ENCODE assay signal across 10 cellular contexts in genomic region chr10:50788951-50789904, GRCh38. TPM values are rescaled to one million over a fixed set of nuclear protein-coding genes. Genes with fewer than 3 reads are reported as not detected.
DNase-seq lines count a peak whose midpoint lies in the region; ATAC-seq, FAIRE-seq and TF ChIP-seq lines count a peak whose summit lies in the region.
"Had no signal": no experiment of that assay in that cellular context is flagged by ENCODE, and none has a peak within 500 bp of the region (broad histone marks: within the 10 kb centered on the region; RNA-seq: fewer than 3 reads in every experiment).

No MANE protein-coding gene starts in this region.

- no peak overlapping the region for H3K27ac ChIP-seq in pancreas
- H3K27ac ChIP-seq: thoracic aorta had no signal

- TF ChIP-seq CTCF in GM12864 (IDR thresholded peaks at IDR 0.05; ENCODE audit: low read depth, low read length, missing control alignments) (peak; percentile 36), LNCaP clone FGC (IDR thresholded peaks at IDR 0.05; ENCODE audit: control insufficient read depth, extremely low read depth, insufficient read depth) (peak; percentile 82), pancreas (IDR thresholded peaks at IDR 0.05) (peak; percentile 10 to 52 (median 51))

- ATAC-seq in pancreas (peak; percentile 91 to 100 (median 99)), GM19455 (IDR thresholded peaks at IDR 0.05; ENCODE audit: unreplicated experiment) (no peak), GM21529 (IDR thresholded peaks at IDR 0.05; ENCODE audit: unreplicated experiment) (no peak)

- WGBS in pancreas, 2 donors = 4 to 8% methylated on average over 1 of the region's 1 CpG

- DNase-seq in GM12864 (ENCODE audit: low read depth) = no peak
- peak; percentile 19 for DNase-seq in LNCaP clone FGC (ENCODE audit: low read depth)
- DNase-seq in dermis blood vessel endothelial cell = peak; percentile 64
- peak in 1 of 6 donors; percentile 12 for DNase-seq in pancreas
- DNase-seq in UCSD-AML1 (lab: John Stamatoyannopoulos, UW; ENCODE audit: unreplicated experiment) = no peak
- no peak for DNase-seq in islet precursor cell
- DNase-seq: foreskin melanocyte had no signal

- H3K36me3 ChIP-seq in pancreas = no peaks in the 10 kb centered on the region
- H3K36me3 ChIP-seq: thoracic aorta had no signal

- H3K9me3 ChIP-seq in pancreas = no peaks in the 10 kb centered on the region
- H3K9me3 ChIP-seq: thoracic aorta had no signal

- peaks cover 0 to 4% (median 0%) of the 10 kb centered on the region in 3 donors for H3K4me1 ChIP-seq in pancreas

- FAIRE-seq in pancreas (lab: Jason Lieb, UNC) = no peak

- intact Hi-C loops in pancreas (cut with DNase I) = no loop called here

- H3K4me3 ChIP-seq in GM12864 (ENCODE audit: low read depth, low read length) (no peak overlapping the region), LNCaP clone FGC (ENCODE audit: low read depth, low read length) (no peak overlapping the region), pancreas (no peak overlapping the region)
- H3K4me3 ChIP-seq: thoracic aorta had no signal

- H3K27me3 ChIP-seq in pancreas = no peaks in the 10 kb centered on the region

RNA-seq across cellular contexts. Expression of gene ASAH2B, which starts 49.5 kb away (rescaled TPM):
- total RNA-seq in dermis blood vessel endothelial cell = 1.4 and 2.2 TPM in 2 replicates
- total RNA-seq in pancreas = 1 to 10 TPM; 1.4 to 3.0 (median 2.2) TPM
- 1 to 10 TPM; 1.5 to 3.9 TPM for polyA plus RNA-seq in pancreas

Comparison
In these comparisons a context has a peak if more than half of its experiments do, and no peak if none do; other contexts are left out.
1. DNase-seq: peak in LNCaP clone FGC (single experiment) and dermis blood vessel endothelial cell (single experiment); none in GM12864 (single experiment), UCSD-AML1 (single experiment) and islet precursor cell (single experiment).
2. ATAC-seq: peak in pancreas (4 of 4); none in GM19455 (single experiment) and GM21529 (single experiment).
3. Peak in every context shown above with its lines, with median percentiles within 50 percentile points of each other: CTCF ChIP-seq.